19 cellular contexts compared by ENCODE assay signal in the genomic region with DNA sequence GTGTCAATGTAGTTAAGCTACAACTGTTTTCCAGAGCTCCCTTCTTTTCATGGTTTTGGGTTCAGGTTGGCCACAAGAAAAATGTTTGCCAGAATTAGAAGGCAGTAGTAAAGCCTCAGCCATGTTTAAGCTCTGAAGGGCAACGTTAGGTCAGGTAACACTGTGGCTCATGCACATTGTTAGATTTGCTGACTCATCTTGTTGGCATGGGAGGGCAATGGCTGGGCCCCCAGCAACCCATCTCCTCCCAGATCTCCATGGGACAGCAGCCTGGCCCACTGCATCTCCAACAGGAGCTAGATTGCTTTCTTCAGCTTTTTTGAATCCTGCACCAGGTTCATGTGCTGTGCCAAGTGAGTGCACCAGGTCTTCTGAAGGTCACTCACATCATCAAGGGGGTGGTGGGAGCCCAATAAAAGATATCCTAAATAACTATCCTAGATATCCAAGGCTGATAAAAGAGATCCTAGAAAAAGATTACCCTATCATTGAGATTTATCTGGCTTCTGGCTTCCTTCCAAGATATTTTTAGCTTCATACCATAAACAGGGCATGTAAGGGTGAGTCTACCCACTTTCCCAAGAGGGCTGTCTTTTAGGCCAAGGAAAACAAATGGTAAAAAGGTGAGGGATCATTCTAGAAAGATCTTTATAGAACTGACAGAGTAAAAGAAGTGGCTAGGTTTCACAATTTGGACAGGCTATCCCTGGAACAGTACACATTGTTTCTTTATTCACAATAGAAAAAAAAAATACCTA. TPM values are rescaled to one million over a fixed set of nuclear protein-coding genes. Genes with fewer than 3 reads are reported as not detected.
DNase-seq lines count a peak whose midpoint lies in the region; ATAC-seq, FAIRE-seq and TF ChIP-seq lines count a peak whose summit lies in the region.
"Had no signal": no experiment of that assay in that cellular context is flagged by ENCODE, and none has a peak within 500 bp of the region (broad histone marks: within the 10 kb centered on the region; RNA-seq: fewer than 3 reads in every experiment).

No MANE protein-coding gene starts in this region.

- H3K4me3 ChIP-seq in A549, result no peak overlapping the region
- no peak overlapping the region for H3K4me3 ChIP-seq in dorsolateral prefrontal cortex
- H3K4me3 ChIP-seq: testis had no signal

- no peak for TF ChIP-seq POLR2A in A549 (IDR thresholded peaks at IDR 0.05; ENCODE audit: low read length)

- ATAC-seq in A549 (peak in 1 of 2 experiments; percentile 71; a peak in 3 of 6 replicates), GM19035 (IDR thresholded peaks at IDR 0.05; ENCODE audit: unreplicated experiment) (no peak)
- ATAC-seq: activated naive CD4-positive, alpha-beta T cell treated with anti-CD3 and anti-CD28 coated beads, Interleukin-2, amount 50 U/mL, for 72 hours had no signal

- no peaks in the 10 kb centered on the region for H3K9me3 ChIP-seq in A549
- H3K9me3 ChIP-seq: testis had no signal

- 7% methylated on average over 1 of the region's 1 CpG for WGBS in A549 (ENCODE audit: missing lambda C conversion rate)

- H3K27me3 ChIP-seq in dorsolateral prefrontal cortex, result no peaks in the 10 kb centered on the region
- H3K27me3 ChIP-seq: testis had no signal

- CTCF ChIA-PET in A549 (lab: Yijun Ruan, JAX), result interaction anchor here (0.6 to 0.9 kb wide), 2 partner anchors 11 to 56 kb away, joined by 3 read pairs; no protein-coding TSS in a partner anchor

- H3K4me1 ChIP-seq in A549, result peaks cover 21% of the 10 kb centered on the region
- H3K4me1 ChIP-seq: testis had no signal

- peak overlapping the region; percentile 53 to 71; a peak in 5 of 6 replicates for H3K27ac ChIP-seq in A549
- peak overlapping the region; percentile 55 for H3K27ac ChIP-seq in VCaP
- H3K27ac ChIP-seq in dorsolateral prefrontal cortex, result no peak overlapping the region
- H3K27ac ChIP-seq: epithelial cell of prostate, testis had no signal

- intact Hi-C loops in dorsolateral prefrontal cortex (cut with DNase I), result no loop called here

- FAIRE-seq in A549 (lab: Jason Lieb, UNC), result no peak

- TF ChIP-seq EP300 in A549 (IDR thresholded peaks at IDR 0.05), result no peak

- no peak for TF ChIP-seq RAD21 in A549 (conservative IDR thresholded peaks at IDR 0.05 in 1 of 2, IDR thresholded peaks at IDR 0.05 in 1 of 2)

- DNase-seq in A549 (ENCODE audit: low read depth in 1 of 2, low spot score in 1 of 2) (peak in 1 of 2 experiments; percentile 39), HK-2 (ENCODE audit: unreplicated experiment) (peak; percentile 58), iris pigment epithelial cell (ENCODE audit: low read depth) (peak; percentile 49), NCI-H187 treated with DMSO at 0.1 percent for 48 hours (lab: John Stamatoyannopoulos, UW) (no peak), NCI-H524 (lab: John Stamatoyannopoulos, UW) (no peak), dorsolateral prefrontal cortex (no peak)
- DNase-seq: activated CD4-positive, alpha-beta T cell treated with anti-CD3 and anti-CD28 coated beads for 1 hour; activated CD8-positive, alpha-beta memory T cell treated with anti-CD3 and anti-CD28 coated beads, Interleukin-2, amount 50 U/mL, for 48 hours; Calu3; cerebellar nuclear complex; hypothalamus; NCI-H1417; NCI-H446 treated with DMSO at 0.1 percent for 48 hours; occipital lobe; testis had no signal

- peak overlapping the region; percentile 39 for H3K4me2 ChIP-seq in A549

- TF ChIP-seq CTCF in A549 (IDR thresholded peaks at IDR 0.05), result no peak
- no peak for TF ChIP-seq CTCF in VCaP (conservative IDR thresholded peaks at IDR 0.05)
- no peak for TF ChIP-seq CTCF in dorsolateral prefrontal cortex (IDR thresholded peaks at IDR 0.05 in 54 of 56, conservative IDR thresholded peaks at IDR 0.05 in 2 of 56; ENCODE audit: low read depth in 1 of 56, partially characterized antibody in 56 of 56)

- POLR2A ChIA-PET in A549 (lab: Yijun Ruan, JAX), result no interaction called here

TF ChIP-seq in A549, 52 proteins besides CTCF, POLR2A, EP300 and RAD21:
- TF ChIP-seq RCOR1 (IDR thresholded peaks at IDR 0.05; ENCODE audit: low read depth, low read length) (no peak), ESRRA (IDR thresholded peaks at IDR 0.05; ENCODE audit: borderline replicate concordance, low read length) (no peak), FOSL2 (IDR thresholded peaks at IDR 0.05) (0 out of 2 replicates have a peak, but pooled peaks have one; percentile 7), FOSL2 (CRISPR knock-in tag; IDR thresholded peaks at IDR 0.05) (0 out of 2 replicates have a peak, but pooled peaks have one; percentile 9), FOXS1 (CRISPR knock-in tag; IDR thresholded peaks at IDR 0.05) (no peak), NFE2L2 (conservative IDR thresholded peaks at IDR 0.05; ENCODE audit: low read length) (peak; percentile 40), HOXB5 (CRISPR knock-in tag; IDR thresholded peaks at IDR 0.05) (no peak), MAFK (IDR thresholded peaks at IDR 0.05; ENCODE audit: partially characterized antibody) (peak; percentile 98), GATA3 (IDR thresholded peaks at IDR 0.05; ENCODE audit: borderline replicate concordance) (peak; percentile 22; the same call in 1 of the 2 replicates)

RNA-seq across cellular contexts. Expression of a gene that starts 28.9 kb away (rescaled TPM):
- polyA plus RNA-seq in A549 (2011; rRNA removed), result 0.74 and 0.79 TPM in 2 replicates
- 0.15 and 0.29 TPM in 2 replicates for polyA plus RNA-seq in A549 (2012; cell fraction: cytosol; rRNA removed)
- polyA plus RNA-seq in A549 (2012; cell fraction: nucleus; rRNA removed), result 0.05 and 0.13 TPM in 2 replicates
- polyA plus RNA-seq in A549 (2017; fragmentation: RNase III; extraction: RNeasy Plus Mini Kit Qiagen cat#74134 plus additional on column Dnase treatment), result 0.51 to 1.2 TPM (median 0.55 TPM) in 3 replicates
- polyA minus RNA-seq in A549 (2011; rRNA and poly(A)+ RNA removed), result 0.19 and 0.21 TPM in 2 replicates
- total RNA-seq in dorsolateral prefrontal cortex, result 1 to 10 TPM in 6 of 120 experiments, under 1 TPM in 60, not detected in 54; 0.18 to 1.4 (median 0.40) TPM
- total RNA-seq: Calu3, occipital lobe had no signal

Comparison
In these comparisons a context has a peak if more than half of its experiments do, and no peak if none do; other contexts are left out.
1. DNase-seq: peak in HK-2 (single experiment) and iris pigment epithelial cell (single experiment); none in NCI-H187 treated with DMSO at 0.1 percent for 48 hours (single experiment), NCI-H524 (0 of 2) and dorsolateral prefrontal cortex (0 of 10).
2. H3K27ac ChIP-seq: peak in A549 (2 of 2) and VCaP (single experiment); none in dorsolateral prefrontal cortex (0 of 59).